Comparison of ENCODE assay signal across 8 cellular contexts in the genomic region with DNA sequence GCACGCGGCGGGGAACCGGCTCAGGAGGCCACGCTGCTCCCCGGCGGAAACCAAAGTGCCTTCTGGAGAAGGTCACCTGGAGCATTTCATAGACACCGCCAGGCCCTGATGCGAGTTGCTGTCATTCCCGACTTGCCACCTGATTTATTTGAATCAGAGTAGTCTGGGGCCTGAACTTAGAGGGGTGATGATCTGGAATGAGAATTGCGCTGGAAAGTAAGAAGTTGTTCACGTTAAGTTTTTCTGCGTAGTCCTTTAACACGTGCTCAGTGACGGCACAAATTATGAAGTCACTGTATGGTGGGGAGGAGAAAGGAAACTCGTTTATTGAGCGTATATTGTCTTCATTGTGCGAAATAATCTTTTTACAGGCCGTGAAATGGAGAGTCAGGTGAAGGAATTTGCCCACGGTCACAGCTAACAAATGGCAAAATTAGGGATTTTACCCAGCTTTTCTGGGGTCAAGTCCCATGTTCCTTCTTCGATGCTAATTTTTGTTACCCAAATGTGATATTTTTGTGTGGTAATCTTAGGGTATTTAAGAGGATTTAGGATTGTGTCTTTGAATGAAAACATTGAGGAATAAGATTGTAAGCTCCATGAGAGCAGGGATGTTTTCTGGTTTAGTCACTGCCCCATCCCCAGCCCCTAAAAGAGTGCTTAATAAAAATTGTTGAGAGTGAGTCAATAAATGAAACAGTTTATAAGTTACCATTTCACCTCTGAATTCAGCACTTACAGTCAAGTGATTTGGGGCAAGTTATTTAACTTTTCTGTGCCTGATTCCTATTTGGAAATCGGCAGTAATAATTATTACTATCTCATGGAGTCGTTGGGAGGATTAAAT. TPM values are rescaled to one million over a fixed set of nuclear protein-coding genes. Genes with fewer than 3 reads are reported as not detected.
DNase-seq lines count a peak whose midpoint lies in the region; ATAC-seq and TF ChIP-seq lines count a peak whose summit lies in the region.

No MANE protein-coding gene starts in this region.

- TF ChIP-seq CTCF in PC-3 (conservative IDR thresholded peaks at IDR 0.05; ENCODE audit: low read depth, low read length): no peak

- TSS peak; percentile 60 for BruUV-seq in PC-3 (replicated peaks; lab: Mats Ljungman, UMichigan)

- H3K9me3 ChIP-seq in PC-3 (ENCODE audit: low read length): no peaks in the 10 kb centered on the region

- H4K20me1 ChIP-seq in PC-3 (ENCODE audit: low read length): peaks cover 9% of the 10 kb centered on the region; the same call in 1 of the 2 replicates

- H3K4me3 ChIP-seq in PC-3 (ENCODE audit: low read length): peak overlapping the region; percentile 90

- CTCF ChIA-PET in PC-3 (lab: Charles Lee): interaction anchor here (1.0 kb wide), 1 partner anchor 56 kb away, joined by 3 read pairs; no protein-coding TSS in a partner anchor

- DNase-seq in Ammon's horn (ENCODE audit: low spot score) (peak; percentile 25), PC-3 (peak; percentile 17), left kidney (ENCODE audit: low read depth, low spot score) (peak; percentile 69), cerebellar nuclear complex (lab: John Stamatoyannopoulos, UW) (no peak), islet precursor cell (no peak)
- peak; percentile 80 for DNase-seq in central memory CD4-positive, alpha-beta T cell
- no peak for DNase-seq in stimulated activated naive CD8-positive, alpha-beta T cell treated with anti-CD3 and anti-CD28 coated beads, Interleukin-15, Interleukin-2, amounts not matched to agents 100 U/mL and 50 U/mL, for 24 hours

- intact Hi-C loops in PC-3 (cut with micrococcal nuclease): loop anchor here (1.0 to 2.0 kb wide), 2 partner anchors 46 to 111 kb away; no protein-coding TSS in a partner anchor

- peaks cover 19% of the 10 kb centered on the region for H3K4me1 ChIP-seq in PC-3 (ENCODE audit: insufficient read depth, low read length)

- ATAC-seq in GM18867 (IDR thresholded peaks at IDR 0.05; ENCODE audit: unreplicated experiment) (peak; percentile 12), PC-3 (no peak)
- ATAC-seq in stimulated activated naive CD8-positive, alpha-beta T cell treated with anti-CD3 and anti-CD28 coated beads, Interleukin-15, Interleukin-2, amounts not matched to agents 100 U/mL and 50 U/mL, for 24 hours: peak; percentile 13

- peaks cover 14% of the 10 kb centered on the region; the same call in 1 of the 2 replicates for H3K36me3 ChIP-seq in PC-3 (ENCODE audit: low read depth, low read length)

- peak overlapping the region; percentile 100 for H3K9ac ChIP-seq in PC-3 (ENCODE audit: low read length)

- peak overlapping the region; percentile 89 for H3K4me2 ChIP-seq in PC-3 (ENCODE audit: low read length)

- peaks cover 60% of the 10 kb centered on the region for H3K79me2 ChIP-seq in PC-3 (ENCODE audit: low read length)

- H3K9me2 ChIP-seq in PC-3 (replicated peaks; ENCODE audit: low read length): no peaks in the 10 kb centered on the region

- POLR2A ChIA-PET in PC-3 (lab: Charles Lee; ENCODE audit: unreplicated experiment): no interaction called here

- no peaks in the 10 kb centered on the region for H3K27me3 ChIP-seq in PC-3 (ENCODE audit: low read length)

- peak overlapping the region; percentile 88 for H2AFZ ChIP-seq in PC-3 (ENCODE audit: low read length)

- H3K27ac ChIP-seq in PC-3 (ENCODE audit: low read length): peak overlapping the region; percentile 79

- H3F3A ChIP-seq in PC-3 (ENCODE audit: low read length, unreplicated experiment): no peaks in the 10 kb centered on the region

RNA-seq across cellular contexts. Expression of a gene that starts 46.4 kb away (rescaled TPM):
- 117 and 141 TPM in 2 replicates for total RNA-seq in PC-3 (2014; rRNA removed)

Comparison
In these comparisons a context has a peak if more than half of its experiments do, and no peak if none do; other contexts are left out.
1. DNase-seq: peak in Ammon's horn (single experiment), PC-3 (single experiment), central memory CD4-positive, alpha-beta T cell (single experiment) and left kidney (single experiment); none in stimulated activated naive CD8-positive, alpha-beta T cell treated with anti-CD3 and anti-CD28 coated beads, Interleukin-15, Interleukin-2, amounts not matched to agents 100 U/mL and 50 U/mL, for 24 hours (single experiment), cerebellar nuclear complex (0 of 2) and islet precursor cell (single experiment).